In genomic region chr17:72985882-72986720, GRCh38 we compare ENCODE assay signal across 8 cellular contexts.
DNase-seq lines count a peak whose midpoint lies in the region; ATAC-seq, FAIRE-seq and TF ChIP-seq lines count a peak whose summit lies in the region.

No MANE protein-coding gene starts in this region.

- no peak overlapping the region for H3K4me3 ChIP-seq in lung

- peak; percentile 93 for ATAC-seq in HG03159 (IDR thresholded peaks at IDR 0.05; ENCODE audit: unreplicated experiment)
- no peak for ATAC-seq in lung (ENCODE audit: insufficient read depth, low FRiP score)

- 43 to 49% methylated on average over 11 of the region's 11 CpGs for WGBS in lung, 2 donors

- H3K4me1 ChIP-seq in lung (ENCODE audit: control insufficient read depth in 2 of 2, insufficient read depth in 2 of 2, low read length in 2 of 2) = peaks cover 0 to 6% of the 10 kb centered on the region in 2 donors

- no peak overlapping the region for H3K27ac ChIP-seq in lung (ENCODE audit: low read depth in 1 of 2, low read length in 1 of 2)

- DNase-seq in AG08395 (ENCODE audit: low spot score) (peak; percentile 92), GM18507 (ENCODE audit: extremely low spot score, insufficient read length, low read depth) (peak; percentile 68), NCI-H460 (ENCODE audit: extremely low read depth, low read depth) (peak; percentile 66), ecto neural progenitor cell (ENCODE audit: low spot score) (peak; percentile 84), lung (ENCODE audit: low spot score) (peak; percentile 58)
- DNase-seq in activated CD4-positive, alpha-beta T cell treated with anti-CD3 and anti-CD28 coated beads, Interleukin-2, amount 50 U/mL, for 4 hours = peak; percentile 17 to 29
- peak; percentile 13 for DNase-seq in stimulated activated CD8-positive, alpha-beta memory T cell treated with anti-CD3 and anti-CD28 coated beads, Interleukin-7, amount 100 ng/mL, for 24 hours (ENCODE audit: low read depth)

- peak; percentile 52 for TF ChIP-seq CTCF in lung (IDR thresholded peaks at IDR 0.05; ENCODE audit: control extremely low read depth, extremely low read depth)

- H3K27me3 ChIP-seq in lung (ENCODE audit: control insufficient read depth, insufficient read depth) = no peaks in the 10 kb centered on the region

- H3K36me3 ChIP-seq in lung (ENCODE audit: control insufficient read depth in 2 of 2, insufficient read depth in 2 of 2, low read length in 2 of 2) = no peaks in the 10 kb centered on the region

- no peaks in the 10 kb centered on the region for H3K9me3 ChIP-seq in lung (ENCODE audit: control insufficient read depth in 2 of 2, insufficient read depth in 1 of 2, low read length in 1 of 2)

- peak; percentile 53 for FAIRE-seq in GM18507 (lab: Jason Lieb, UNC)

Comparison
In these comparisons a context has a peak if more than half of its experiments do, and no peak if none do; other contexts are left out.
1. DNase-seq: peak in every context shown above with its lines; median percentile 92 in AG08395; 84 in ecto neural progenitor cell; 68 in GM18507; 66 in NCI-H460; 58 in lung; 23 in activated CD4-positive, alpha-beta T cell treated with anti-CD3 and anti-CD28 coated beads, Interleukin-2, amount 50 U/mL, for 4 hours; 13 in stimulated activated CD8-positive, alpha-beta memory T cell treated with anti-CD3 and anti-CD28 coated beads, Interleukin-7, amount 100 ng/mL, for 24 hours.